15 cellular contexts compared by ENCODE assay signal in the genomic region with DNA sequence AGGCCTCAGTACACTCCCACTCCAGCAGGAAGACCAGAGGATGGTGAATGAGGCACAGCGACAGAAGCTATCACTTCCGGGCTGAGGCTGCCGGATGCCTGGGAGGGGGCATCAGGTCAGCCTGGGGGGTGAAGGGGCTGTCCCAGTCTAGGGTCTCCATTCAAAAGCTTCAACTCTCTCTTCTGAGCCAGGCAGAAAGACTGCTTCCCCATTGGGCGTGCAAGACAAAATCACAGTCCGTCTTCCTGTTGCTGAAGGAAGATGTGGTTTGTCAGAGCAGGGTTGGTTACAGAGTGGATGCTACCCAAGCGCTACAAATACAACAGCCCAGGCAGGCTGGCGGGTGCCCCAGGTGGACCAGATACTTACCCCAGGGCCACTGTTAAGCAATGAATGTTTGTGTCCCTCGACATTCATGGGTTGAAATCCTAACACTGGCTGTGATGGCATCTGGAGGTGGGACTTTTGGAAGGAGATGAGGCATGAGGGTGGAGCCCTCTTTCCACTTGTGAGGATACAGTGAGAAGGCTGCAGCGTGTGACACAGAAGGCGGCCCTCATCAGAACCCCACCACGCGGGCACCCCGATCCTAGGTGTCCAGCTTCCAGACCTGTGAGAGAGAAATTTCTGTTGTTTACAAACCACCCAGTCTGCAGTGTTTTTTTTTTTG. TPM values are rescaled to one million over a fixed set of nuclear protein-coding genes. Genes with fewer than 3 reads are reported as not detected.
DNase-seq lines count a peak whose midpoint lies in the region; ATAC-seq, FAIRE-seq and TF ChIP-seq lines count a peak whose summit lies in the region.
"Had no signal": no experiment of that assay in that cellular context is flagged by ENCODE, and none has a peak within 500 bp of the region (broad histone marks: within the 10 kb centered on the region; RNA-seq: fewer than 3 reads in every experiment).

No MANE protein-coding gene starts in this region.

- CTCF ChIA-PET in activated CD4-positive, alpha-beta T cell treated with anti-CD3 and anti-CD28 coated beads, Interleukin-2, amount 10 ng/mL, durations not matched to agents 7 days and 5 days (lab: Charles Lee): interaction anchor here (0.5 to 2.9 kb wide), 4 partner anchors 9 to 240 kb away, joined by 3 to 13 read pairs (median 4); no protein-coding TSS in a partner anchor

- no peaks in the 10 kb centered on the region for H3K27me3 ChIP-seq in SU-DHL-6 (ENCODE audit: low read length)

- H3K27ac Mint-ChIP-seq in activated CD4-positive, alpha-beta T cell treated with anti-CD3 and anti-CD28 coated beads, Interleukin-2, amount 10 ng/mL, durations not matched to agents 7 days and 5 days: peak overlapping the region; percentile 89
- H3K27ac Mint-ChIP-seq in activated naive CD8-positive, alpha-beta T cell treated with anti-CD3 and anti-CD28 coated beads, Interleukin-2, amount 10 ng/mL, durations not matched to agents 7 days and 5 days: peak overlapping the region; percentile 82
- H3K27ac Mint-ChIP-seq in stimulated activated memory B cell treated with anti-CD40 and anti-IgM and Interleukin-4, amounts not matched to agents 10 μg/mL and 1 μg/mL and 100 μg/mL, for 72 hours: peak overlapping the region; percentile 84

- peak overlapping the region; percentile 42 for H3K4me3 Mint-ChIP-seq in activated CD4-positive, alpha-beta T cell treated with anti-CD3 and anti-CD28 coated beads, Interleukin-2, amount 10 ng/mL, durations not matched to agents 7 days and 5 days
- H3K4me3 Mint-ChIP-seq in activated naive CD8-positive, alpha-beta T cell treated with anti-CD3 and anti-CD28 coated beads, Interleukin-2, amount 10 ng/mL, durations not matched to agents 7 days and 5 days: peak overlapping the region; percentile 61
- H3K4me3 Mint-ChIP-seq in stimulated activated memory B cell treated with anti-CD40 and anti-IgM and Interleukin-4, amounts not matched to agents 10 μg/mL and 1 μg/mL and 100 μg/mL, for 72 hours: no peak overlapping the region

- H3K9me3 Mint-ChIP-seq in activated CD4-positive, alpha-beta T cell treated with anti-CD3 and anti-CD28 coated beads, Interleukin-2, amount 10 ng/mL, durations not matched to agents 7 days and 5 days: no peaks in the 10 kb centered on the region
- H3K9me3 Mint-ChIP-seq in activated naive CD8-positive, alpha-beta T cell treated with anti-CD3 and anti-CD28 coated beads, Interleukin-2, amount 10 ng/mL, durations not matched to agents 7 days and 5 days: no peaks in the 10 kb centered on the region
- no peaks in the 10 kb centered on the region for H3K9me3 Mint-ChIP-seq in stimulated activated memory B cell treated with anti-CD40 and anti-IgM and Interleukin-4, amounts not matched to agents 10 μg/mL and 1 μg/mL and 100 μg/mL, for 72 hours

- no peaks in the 10 kb centered on the region for H3K9me2 ChIP-seq in SU-DHL-6 (replicated peaks; ENCODE audit: insufficient read depth, low read length)

- TF ChIP-seq CTCF in SU-DHL-6 (IDR thresholded peaks at IDR 0.05; ENCODE audit: insufficient read depth, low read length, poor library complexity, severe bottlenecking): no peak

- peak; percentile 66 for DNase-seq in activated CD4-positive, alpha-beta T cell treated with anti-CD3 and anti-CD28 coated beads, Interleukin-2, amount 10 ng/mL, durations not matched to agents 7 days and 5 days
- no peak for DNase-seq in activated CD4-positive, alpha-beta T cell treated with anti-CD3 and anti-CD28 coated beads, Interleukin-2, amount 50 U/mL, for 48 hours
- peak; percentile 58 for DNase-seq in activated naive CD8-positive, alpha-beta T cell treated with anti-CD3 and anti-CD28 coated beads, Interleukin-2, amount 10 ng/mL, durations not matched to agents 7 days and 5 days
- DNase-seq in urothelium cell line (ENCODE audit: low spot score): no peak
- no peak for DNase-seq in stimulated activated CD4-positive, alpha-beta T cell treated with anti-CD3 and anti-CD28 coated beads, Interleukin-15, amount 100 ng/mL, for 24 hours
- DNase-seq in GM19238 (ENCODE audit: insufficient read length, low spot score): no peak
- DNase-seq: ACHN; glutamatergic neuron; stimulated activated CD4-positive, alpha-beta T cell treated with anti-CD3 and anti-CD28 coated beads, Interleukin-2, amount 100 ng/mL, for 48 hours had no signal

- ATAC-seq in activated naive CD8-positive, alpha-beta T cell treated with anti-CD3 and anti-CD28 coated beads, Interleukin-2, amount 10 ng/mL, durations not matched to agents 7 days and 5 days (ENCODE audit: low read depth): peak; percentile 92
- ATAC-seq in stimulated activated memory B cell treated with anti-CD40 and anti-IgM and Interleukin-4, amounts not matched to agents 10 μg/mL and 1 μg/mL and 100 μg/mL, for 72 hours: peak; percentile 77
- ATAC-seq: Panc1 had no signal

- no peak overlapping the region for H3K27ac ChIP-seq in SU-DHL-6 (ENCODE audit: low read depth, low read length)

- no peaks in the 10 kb centered on the region for H3K9me3 ChIP-seq in SU-DHL-6 (ENCODE audit: insufficient read depth, low read length)

- no peaks in the 10 kb centered on the region for H3F3A ChIP-seq in SU-DHL-6 (ENCODE audit: insufficient read depth)

- peak overlapping the region; percentile 44 for H2AFZ ChIP-seq in SU-DHL-6 (ENCODE audit: low read depth, low read length, severe bottlenecking)

- H4K20me1 ChIP-seq in SU-DHL-6 (ENCODE audit: low read depth, low read length): no peaks in the 10 kb centered on the region

- H3K36me3 ChIP-seq in SU-DHL-6 (ENCODE audit: low read length): no peaks in the 10 kb centered on the region

- no peaks in the 10 kb centered on the region for H3K27me3 Mint-ChIP-seq in activated CD4-positive, alpha-beta T cell treated with anti-CD3 and anti-CD28 coated beads, Interleukin-2, amount 10 ng/mL, durations not matched to agents 7 days and 5 days
- H3K27me3 Mint-ChIP-seq in activated naive CD8-positive, alpha-beta T cell treated with anti-CD3 and anti-CD28 coated beads, Interleukin-2, amount 10 ng/mL, durations not matched to agents 7 days and 5 days: no peaks in the 10 kb centered on the region
- no peaks in the 10 kb centered on the region for H3K27me3 Mint-ChIP-seq in stimulated activated memory B cell treated with anti-CD40 and anti-IgM and Interleukin-4, amounts not matched to agents 10 μg/mL and 1 μg/mL and 100 μg/mL, for 72 hours

- no peak overlapping the region for H3K4me3 ChIP-seq in SU-DHL-6 (ENCODE audit: insufficient read depth, low read length, poor library complexity, severe bottlenecking)

- FAIRE-seq in urothelium cell line (lab: Jason Lieb, UNC): no peak
- FAIRE-seq: G401.6 had no signal

- H3K4me1 Mint-ChIP-seq in activated CD4-positive, alpha-beta T cell treated with anti-CD3 and anti-CD28 coated beads, Interleukin-2, amount 10 ng/mL, durations not matched to agents 7 days and 5 days: peaks cover 34% of the 10 kb centered on the region
- H3K4me1 Mint-ChIP-seq in activated naive CD8-positive, alpha-beta T cell treated with anti-CD3 and anti-CD28 coated beads, Interleukin-2, amount 10 ng/mL, durations not matched to agents 7 days and 5 days: peaks cover 24% of the 10 kb centered on the region
- H3K4me1 Mint-ChIP-seq in stimulated activated memory B cell treated with anti-CD40 and anti-IgM and Interleukin-4, amounts not matched to agents 10 μg/mL and 1 μg/mL and 100 μg/mL, for 72 hours: peaks cover 10% of the 10 kb centered on the region

- H3K79me2 ChIP-seq in SU-DHL-6 (ENCODE audit: insufficient read depth, low read length): no peaks in the 10 kb centered on the region

- H3K4me2 ChIP-seq in SU-DHL-6 (ENCODE audit: low read depth, low read length, poor library complexity, severe bottlenecking): no peak overlapping the region

- H3K9ac ChIP-seq in SU-DHL-6 (ENCODE audit: low read length): no peak overlapping the region

- POLR2A ChIA-PET in activated CD4-positive, alpha-beta T cell treated with anti-CD3 and anti-CD28 coated beads, Interleukin-2, amount 10 ng/mL, durations not matched to agents 7 days and 5 days (lab: Charles Lee): no interaction called here
- POLR2A ChIA-PET in activated naive CD8-positive, alpha-beta T cell treated with anti-CD3 and anti-CD28 coated beads, Interleukin-2, amount 10 ng/mL, durations not matched to agents 7 days and 5 days (lab: Charles Lee): interaction anchor here (0.6 to 1.3 kb wide), 9 partner anchors 9 to 118 kb away, joined by 3 to 8 read pairs (median 3); partner anchors contain the start of gene FAM118A

- no peaks in the 10 kb centered on the region for H3K36me3 Mint-ChIP-seq in activated CD4-positive, alpha-beta T cell treated with anti-CD3 and anti-CD28 coated beads, Interleukin-2, amount 10 ng/mL, durations not matched to agents 7 days and 5 days (ENCODE audit: low read depth)
- H3K36me3 Mint-ChIP-seq in activated naive CD8-positive, alpha-beta T cell treated with anti-CD3 and anti-CD28 coated beads, Interleukin-2, amount 10 ng/mL, durations not matched to agents 7 days and 5 days: no peaks in the 10 kb centered on the region
- no peaks in the 10 kb centered on the region for H3K36me3 Mint-ChIP-seq in stimulated activated memory B cell treated with anti-CD40 and anti-IgM and Interleukin-4, amounts not matched to agents 10 μg/mL and 1 μg/mL and 100 μg/mL, for 72 hours

RNA-seq across cellular contexts. Expression of gene UPK3A, which starts 12.0 kb away (rescaled TPM):
- total RNA-seq in activated CD4-positive, alpha-beta T cell treated with anti-CD3 and anti-CD28 coated beads, Interleukin-2, amount 10 ng/mL, durations not matched to agents 7 days and 5 days: not detected
- total RNA-seq in activated naive CD8-positive, alpha-beta T cell treated with anti-CD3 and anti-CD28 coated beads, Interleukin-2, amount 10 ng/mL, durations not matched to agents 7 days and 5 days: not detected
- total RNA-seq: H4, omental fat pad had no signal

RNA-seq across cellular contexts. Expression of gene FAM118A, which starts 13.0 kb away (rescaled TPM):
- total RNA-seq in activated CD4-positive, alpha-beta T cell treated with anti-CD3 and anti-CD28 coated beads, Interleukin-2, amount 10 ng/mL, durations not matched to agents 7 days and 5 days: 10 to 100 TPM; 35.6 to 37.0 TPM
- total RNA-seq in activated naive CD8-positive, alpha-beta T cell treated with anti-CD3 and anti-CD28 coated beads, Interleukin-2, amount 10 ng/mL, durations not matched to agents 7 days and 5 days: 10 to 100 TPM; 71.9 to 77.0 TPM

RNA-seq across cellular contexts. Expression of gene KIAA0930, which starts 56.1 kb away (rescaled TPM):
- 10 to 100 TPM; 13.3 to 17.8 TPM for total RNA-seq in activated CD4-positive, alpha-beta T cell treated with anti-CD3 and anti-CD28 coated beads, Interleukin-2, amount 10 ng/mL, durations not matched to agents 7 days and 5 days
- total RNA-seq in activated naive CD8-positive, alpha-beta T cell treated with anti-CD3 and anti-CD28 coated beads, Interleukin-2, amount 10 ng/mL, durations not matched to agents 7 days and 5 days: 10 to 100 TPM; 38.0 to 41.9 TPM

Comparison
In these comparisons a context has a peak if more than half of its experiments do, and no peak if none do; other contexts are left out.
1. DNase-seq: peak in activated CD4-positive, alpha-beta T cell treated with anti-CD3 and anti-CD28 coated beads, Interleukin-2, amount 10 ng/mL, durations not matched to agents 7 days and 5 days (single experiment) and activated naive CD8-positive, alpha-beta T cell treated with anti-CD3 and anti-CD28 coated beads, Interleukin-2, amount 10 ng/mL, durations not matched to agents 7 days and 5 days (single experiment); none in activated CD4-positive, alpha-beta T cell treated with anti-CD3 and anti-CD28 coated beads, Interleukin-2, amount 50 U/mL, for 48 hours (0 of 2), urothelium cell line (single experiment), stimulated activated CD4-positive, alpha-beta T cell treated with anti-CD3 and anti-CD28 coated beads, Interleukin-15, amount 100 ng/mL, for 24 hours (single experiment) and GM19238 (single experiment).
2. Peak in every context shown above with its lines, with median percentiles within 50 percentile points of each other: H3K27ac Mint-ChIP-seq.